10 cellular contexts compared by ENCODE assay signal in the genomic region with DNA sequence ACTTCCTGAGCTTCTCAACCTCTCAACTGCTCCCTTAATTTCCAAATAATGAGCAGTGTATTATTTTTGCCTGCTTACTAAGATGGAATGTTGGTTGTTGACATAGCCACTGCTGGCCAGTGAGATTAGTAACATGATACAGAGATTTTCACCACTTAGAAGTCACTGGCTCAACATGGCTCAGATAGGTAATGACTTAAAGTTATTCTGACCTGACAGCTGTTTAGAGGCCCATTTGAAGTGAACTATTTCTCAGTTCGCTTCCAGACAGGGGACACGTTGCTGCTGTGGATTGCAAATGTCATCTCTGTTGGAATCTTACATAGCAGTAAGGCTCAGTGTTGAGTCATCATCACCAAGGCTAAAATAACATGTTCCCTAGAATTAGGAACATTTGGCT.
DNase-seq lines count a peak whose midpoint lies in the region; ATAC-seq and TF ChIP-seq lines count a peak whose summit lies in the region.
"Had no signal": no experiment of that assay in that cellular context is flagged by ENCODE, and none has a peak within 500 bp of the region (broad histone marks: within the 10 kb centered on the region; RNA-seq: fewer than 3 reads in every experiment).

No MANE protein-coding gene starts in this region.

- H3K4me1 ChIP-seq in PC-9 (replicated peaks; ENCODE audit: insufficient read depth) (no peaks in the 10 kb centered on the region), Caco-2 (no peaks in the 10 kb centered on the region)

- no peak overlapping the region for H3K4me3 Mint-ChIP-seq in nephron
- H3K4me3 Mint-ChIP-seq in Caco-2 (ENCODE audit: unreplicated experiment): no peak overlapping the region

- H3K36me3 Mint-ChIP-seq in nephron (ENCODE audit: low read depth) (peaks cover 7% of the 10 kb centered on the region), Caco-2 (ENCODE audit: insufficient read depth, unreplicated experiment) (no peaks in the 10 kb centered on the region)

- H3K9me2 ChIP-seq in PC-9 (ENCODE audit: insufficient read depth): no peaks in the 10 kb centered on the region

- no peak for ATAC-seq in omental fat pad (ENCODE audit: low FRiP score)
- no peak for ATAC-seq in HG03521 (IDR thresholded peaks at IDR 0.05; ENCODE audit: unreplicated experiment)

- no peak overlapping the region for H3K4me2 ChIP-seq in PC-9

- no peak overlapping the region for H2AFZ ChIP-seq in PC-9

- H3K79me2 ChIP-seq in PC-9 (ENCODE audit: low read depth): no peaks in the 10 kb centered on the region

- POLR2A ChIA-PET in PC-9 (lab: Charles Lee; ENCODE audit: unreplicated experiment): no interaction called here
- POLR2A ChIA-PET in Caco-2 (lab: Charles Lee): no interaction called here

- peak; percentile 86 for DNase-seq in AG10803 (ENCODE audit: low read depth)
- DNase-seq in MG63: peak; percentile 66
- DNase-seq in dedifferentiated amniotic fluid mesenchymal stem cell (ENCODE audit: extremely low spot score): peak; percentile 88
- DNase-seq in PC-9: no peak
- DNase-seq in omental fat pad (ENCODE audit: low spot score): no peak
- DNase-seq in Caco-2: no peak
- DNase-seq: amygdala, NCI-H2081 had no signal

- H3K27me3 Mint-ChIP-seq in nephron (ENCODE audit: low read depth) (peaks cover 37% of the 10 kb centered on the region), Caco-2 (ENCODE audit: insufficient read depth, unreplicated experiment) (no peaks in the 10 kb centered on the region)

- H3K4me3 ChIP-seq in AG10803 (ENCODE audit: low read length) (no peak overlapping the region), MG63 (no peak overlapping the region), PC-9 (no peak overlapping the region), Caco-2 (ENCODE audit: low read depth, low read length) (no peak overlapping the region)

- CTCF ChIA-PET in PC-9 (lab: Charles Lee) (no interaction called here), Caco-2 (lab: Charles Lee) (no interaction called here)

- H3F3A ChIP-seq in PC-9 (ENCODE audit: insufficient read depth, low read depth): no peaks in the 10 kb centered on the region

- intact Hi-C loops in PC-9 (cut with micrococcal nuclease; ENCODE audit: unreplicated experiment): no loop called here
- intact Hi-C loops in Caco-2 (cut with micrococcal nuclease; ENCODE audit: unreplicated experiment): no loop called here

- H3K27ac Mint-ChIP-seq in nephron (peak overlapping the region; percentile 45 to 77 (median 70)), Caco-2 (ENCODE audit: unreplicated experiment) (no peak overlapping the region)

- no peaks in the 10 kb centered on the region for H4K20me1 ChIP-seq in PC-9 (ENCODE audit: insufficient read depth)

- no TSS peak for BruUV-seq in PC-9 (replicated peaks; lab: Mats Ljungman, UMichigan)
- no TSS peak for BruUV-seq in Caco-2 (replicated peaks; lab: Mats Ljungman, UMichigan)

- peaks cover 31% of the 10 kb centered on the region for H3K4me1 Mint-ChIP-seq in nephron
- no peaks in the 10 kb centered on the region for H3K4me1 Mint-ChIP-seq in Caco-2 (ENCODE audit: low read depth, unreplicated experiment)

- no peaks in the 10 kb centered on the region for H3K36me3 ChIP-seq in MG63
- no peaks in the 10 kb centered on the region for H3K36me3 ChIP-seq in PC-9 (ENCODE audit: low read depth)
- H3K36me3 ChIP-seq in Caco-2 (ENCODE audit: control insufficient read depth, insufficient read depth, low read length): no peaks in the 10 kb centered on the region

- H3K9me3 Mint-ChIP-seq in nephron (peaks cover 11% of the 10 kb centered on the region), Caco-2 (ENCODE audit: unreplicated experiment) (no peaks in the 10 kb centered on the region)

- TF ChIP-seq CTCF in AG10803 (conservative IDR thresholded peaks at IDR 0.05; ENCODE audit: low read length) (no peak), nephron (IDR thresholded peaks at IDR 0.05; ENCODE audit: unreplicated experiment in 3 of 3) (no peak), PC-9 (conservative IDR thresholded peaks at IDR 0.05) (no peak), omental fat pad (IDR thresholded peaks at IDR 0.05) (no peak), Caco-2 (IDR thresholded peaks at IDR 0.05; ENCODE audit: insufficient read depth in 1 of 2, low read depth in 1 of 2, low read length in 1 of 2, severe bottlenecking in 1 of 2, unreplicated experiment in 1 of 2) (no peak)

- H3K27ac ChIP-seq in PC-9: no peak overlapping the region

- H3K9me3 ChIP-seq in MG63: no peaks in the 10 kb centered on the region
- no peaks in the 10 kb centered on the region for H3K9me3 ChIP-seq in PC-9 (ENCODE audit: insufficient read depth, low read depth)
- no peaks in the 10 kb centered on the region for H3K9me3 ChIP-seq in Caco-2

- H3K27me3 ChIP-seq in MG63: no peaks in the 10 kb centered on the region
- no peaks in the 10 kb centered on the region for H3K27me3 ChIP-seq in PC-9 (ENCODE audit: insufficient read depth, low read depth)
- no peaks in the 10 kb centered on the region for H3K27me3 ChIP-seq in Caco-2 (replicated peaks; ENCODE audit: control insufficient read depth, insufficient read depth, low read length)

Comparison
In these comparisons a context has a peak if more than half of its experiments do, and no peak if none do; other contexts are left out.
1. DNase-seq: peak in AG10803 (single experiment), MG63 (single experiment) and dedifferentiated amniotic fluid mesenchymal stem cell (single experiment); none in PC-9 (0 of 2), omental fat pad (single experiment) and Caco-2 (0 of 2).